Comparison of ENCODE assay signal across 8 cellular contexts in genomic region chr12:46661161-46661845, GRCh38.
DNase-seq lines count a peak whose midpoint lies in the region; ATAC-seq and TF ChIP-seq lines count a peak whose summit lies in the region.

No MANE protein-coding gene starts in this region.

- H3K4me3 ChIP-seq in esophagus (ENCODE audit: low read depth in 1 of 2, low read length in 2 of 2) = no peak overlapping the region
- no peak overlapping the region for H3K4me3 ChIP-seq in muscle layer of colon (ENCODE audit: low read depth in 1 of 2, low read length in 2 of 2)

- in situ Hi-C loops in GM13976 (cut with MboI; ENCODE audit: low sequenced_read_pairs, unreplicated experiment) = loop anchor here (10.0 kb wide), 2 partner anchors 277 to 537 kb away; no protein-coding TSS in a partner anchor

- H3K36me3 ChIP-seq in esophagus (ENCODE audit: control insufficient read depth in 2 of 2, insufficient read depth in 2 of 2, low read length in 1 of 2) = no peaks in the 10 kb centered on the region
- H3K36me3 ChIP-seq in muscle layer of colon (ENCODE audit: insufficient read depth, low read length) = no peaks in the 10 kb centered on the region

- no peak overlapping the region for H3K9ac ChIP-seq in muscle layer of colon (ENCODE audit: low read length)

- H3K27ac ChIP-seq in esophagus (ENCODE audit: low read depth in 2 of 2, low read length in 1 of 2) (peak overlapping the region; percentile 65), muscle layer of colon (ENCODE audit: low read depth, low read length) (peak overlapping the region; percentile 71)

- H3K4me1 ChIP-seq in esophagus (ENCODE audit: control insufficient read depth in 2 of 2, insufficient read depth in 2 of 2, low read length in 1 of 2) (no peaks in the 10 kb centered on the region), muscle layer of colon (ENCODE audit: insufficient read depth, low read length) (peaks cover 18% of the 10 kb centered on the region)

- H3K27me3 ChIP-seq in esophagus (ENCODE audit: control insufficient read depth in 1 of 2, insufficient read depth in 2 of 2, low read length in 2 of 2) (no peaks in the 10 kb centered on the region), muscle layer of colon (ENCODE audit: control insufficient read depth in 1 of 2, insufficient read depth in 2 of 2, low read length in 2 of 2) (no peaks in the 10 kb centered on the region)

- no peaks in the 10 kb centered on the region for H3K9me3 ChIP-seq in esophagus (ENCODE audit: control insufficient read depth in 2 of 2, insufficient read depth in 1 of 2, low read depth in 1 of 2, low read length in 1 of 2)
- H3K9me3 ChIP-seq in muscle layer of colon (ENCODE audit: low read length) = no peaks in the 10 kb centered on the region

- WGBS in esophagus, 2 donors = 36 to 37% methylated on average over 2 of the region's 2 CpGs

- TF ChIP-seq CTCF in GM13976 (IDR thresholded peaks at IDR 0.05; ENCODE audit: borderline replicate concordance, control extremely low read depth, extremely low read depth, insufficient read depth, missing control alignments) = peak; percentile 66

- DNase-seq in AG08396 (ENCODE audit: low spot score) (peak; percentile 59), GM13976 (ENCODE audit: low spot score) (peak; percentile 41), NAMALWA (ENCODE audit: low spot score) (peak; percentile 68), NCI-H128 (lab: John Stamatoyannopoulos, UW; ENCODE audit: unreplicated experiment) (no peak)

- ATAC-seq in HG02678 (IDR thresholded peaks at IDR 0.05; ENCODE audit: unreplicated experiment) = peak; percentile 74
- ATAC-seq in SK-N-SH treated with all-trans-retinoic acid at 6 μM for 48 hours = peak; percentile 77

TF ChIP-seq in SK-N-SH treated with all-trans-retinoic acid at 6 μM for 48 hours, 23 proteins besides CTCF, POLR2A, EP300 and RAD21:
- TF ChIP-seq OSR1 (CRISPR knock-in tag; IDR thresholded peaks at IDR 0.05) (no peak), ZNF565 (CRISPR knock-in tag; conservative IDR thresholded peaks at IDR 0.05; ENCODE audit: low read depth) (no peak), GLIS3 (CRISPR knock-in tag; IDR thresholded peaks at IDR 0.05) (no peak), ZNF70 (CRISPR knock-in tag; IDR thresholded peaks at IDR 0.05) (no peak), SNAI2 (CRISPR knock-in tag; IDR thresholded peaks at IDR 0.05) (no peak), ZNF8 (CRISPR knock-in tag; IDR thresholded peaks at IDR 0.05) (no peak), ESRRG (CRISPR knock-in tag; IDR thresholded peaks at IDR 0.05) (no peak), PPARA (CRISPR knock-in tag; IDR thresholded peaks at IDR 0.05; ENCODE audit: borderline replicate concordance) (no peak), ZFP30 (CRISPR knock-in tag; IDR thresholded peaks at IDR 0.05) (no peak), CSDC2 (CRISPR knock-in tag; IDR thresholded peaks at IDR 0.05) (no peak), TSHZ2 (CRISPR knock-in tag; IDR thresholded peaks at IDR 0.05) (no peak), ARNTL (CRISPR knock-in tag; IDR thresholded peaks at IDR 0.05; ENCODE audit: borderline replicate concordance, low read depth) (no peak)
